1 cellular context compared by ENCODE assay signal in genomic region chr6:52761673-52762491, GRCh38.
TF ChIP-seq lines count a peak whose summit lies in the region.
"Not testable (repeated sequence)": the region's sequence is repeated elsewhere in the genome, so short reads cannot be mapped to it uniquely, and the experiment has no call there.

No MANE protein-coding gene starts in this region.

TF ChIP-seq in HepG2, 621 proteins besides CTCF, POLR2A, EP300 and RAD21 (continued from another document and continues in another):
- TF ChIP-seq AHDC1 (CRISPR knock-in tag; IDR thresholded peaks at IDR 0.05; ENCODE audit: borderline replicate concordance) (peak; percentile 91), HDAC2 (CRISPR knock-in tag; IDR thresholded peaks at IDR 0.05) (peak; percentile 74; the same call in 1 of the 2 replicates), ATF4 (CRISPR knock-in tag; IDR thresholded peaks at IDR 0.05) (peak in 1 of 2 experiments; percentile 40; a peak in 1 of 4 replicates), KDM6A (CRISPR knock-in tag; IDR thresholded peaks at IDR 0.05; ENCODE audit: low read depth) (peak; percentile 66; the same call in 1 of the 2 replicates), KAT7 (CRISPR knock-in tag; IDR thresholded peaks at IDR 0.05; ENCODE audit: borderline replicate concordance) (peak; percentile 73; the same call in 1 of the 2 replicates), PATZ1 (CRISPR knock-in tag; IDR thresholded peaks at IDR 0.05) (peak; percentile 58), ZGPAT (CRISPR knock-in tag; IDR thresholded peaks at IDR 0.05) (peak; percentile 70), ZMYM3 (CRISPR knock-in tag; IDR thresholded peaks at IDR 0.05) (peak; percentile 53; the same call in 1 of the 2 replicates), YEATS2 (CRISPR knock-in tag; IDR thresholded peaks at IDR 0.05; ENCODE audit: borderline replicate concordance) (peak; percentile 54; the same call in 1 of the 2 replicates), GATAD2A (CRISPR knock-in tag; IDR thresholded peaks at IDR 0.05) (peak; percentile 94), POGK (CRISPR knock-in tag; conservative IDR thresholded peaks at IDR 0.05) (peak; percentile 41; the same call in 1 of the 2 replicates), MED1 (CRISPR knock-in tag; IDR thresholded peaks at IDR 0.05) (peak; percentile 83), ARID3A (IDR thresholded peaks at IDR 0.05; ENCODE audit: low read depth, low read length) (peak; percentile 37; the same call in 1 of the 2 replicates), THRA (CRISPR knock-in tag; IDR thresholded peaks at IDR 0.05; ENCODE audit: borderline replicate concordance) (peak; percentile 33; the same call in 1 of the 2 replicates), SIX1 (CRISPR knock-in tag; IDR thresholded peaks at IDR 0.05; ENCODE audit: borderline replicate concordance) (peak; percentile 79; the same call in 1 of the 2 replicates), KDM3A (CRISPR knock-in tag; IDR thresholded peaks at IDR 0.05; ENCODE audit: low read depth) (0 out of 2 replicates have a peak, but pooled peaks have one; percentile 22), ZFP82 (CRISPR knock-in tag; IDR thresholded peaks at IDR 0.05; ENCODE audit: borderline replicate concordance) (0 out of 2 replicates have a peak, but pooled peaks have one; percentile 22), ZMYM4 (CRISPR knock-in tag; IDR thresholded peaks at IDR 0.05) (peak; percentile 82), HNF4A (CRISPR knock-in tag; IDR thresholded peaks at IDR 0.05) (peak; percentile 63; the same call in 1 of the 2 replicates), SP5 (CRISPR knock-in tag; IDR thresholded peaks at IDR 0.05; ENCODE audit: borderline replicate concordance, low read depth) (0 out of 2 replicates have a peak, but pooled peaks have one; percentile 33), ELF3 (CRISPR knock-in tag; IDR thresholded peaks at IDR 0.05) (peak; percentile 26; the same call in 1 of the 2 replicates), RXRB (CRISPR knock-in tag; IDR thresholded peaks at IDR 0.05; ENCODE audit: borderline replicate concordance) (peak; percentile 46), ATF7-NPFF (CRISPR knock-in tag; IDR thresholded peaks at IDR 0.05; ENCODE audit: low read depth) (peak; percentile 44; the same call in 1 of the 2 replicates), CBX1 (IDR thresholded peaks at IDR 0.05; ENCODE audit: low read depth) (peak; percentile 55), ATF2 (CRISPR knock-in tag; IDR thresholded peaks at IDR 0.05) (peak; percentile 71; the same call in 1 of the 2 replicates), HDAC1 (CRISPR knock-in tag; IDR thresholded peaks at IDR 0.05) (peak; percentile 67; the same call in 1 of the 2 replicates), NR2F1 (CRISPR knock-in tag; IDR thresholded peaks at IDR 0.05) (peak in 1 of 2 experiments; percentile 47; a peak in 1 of 4 replicates), SAP130 (CRISPR knock-in tag; IDR thresholded peaks at IDR 0.05; ENCODE audit: low read depth) (peak; percentile 76), FOXP1 (CRISPR knock-in tag; IDR thresholded peaks at IDR 0.05) (peak; percentile 87), HMG20B (CRISPR knock-in tag; conservative IDR thresholded peaks at IDR 0.05) (0 out of 2 replicates have a peak, but pooled peaks have one; percentile 46), DPF2 (CRISPR knock-in tag; IDR thresholded peaks at IDR 0.05; ENCODE audit: borderline replicate concordance, low read depth) (peak; percentile 60; the same call in 1 of the 2 replicates), MXD4 (CRISPR knock-in tag; IDR thresholded peaks at IDR 0.05) (0 out of 2 replicates have a peak, but pooled peaks have one; percentile 53), ZNF792 (CRISPR knock-in tag; IDR thresholded peaks at IDR 0.05) (0 out of 2 replicates have a peak, but pooled peaks have one; percentile 44), ARID5B (CRISPR knock-in tag; IDR thresholded peaks at IDR 0.05) (peak; percentile 94), SOX13 (IDR thresholded peaks at IDR 0.05) (peak; percentile 16; the same call in 1 of the 2 replicates), SOX13 (CRISPR knock-in tag; conservative IDR thresholded peaks at IDR 0.05 in 1 of 2, IDR thresholded peaks at IDR 0.05 in 1 of 2) (peak; percentile 70; a peak in 3 of 4 replicates)
- not testable (repeated sequence) for TF ChIP-seq FOXP1 (IDR thresholded peaks at IDR 0.05)
